ENCODE assay signal across 8 cellular contexts in genomic region chr9:33076031-33076359, GRCh38. TPM values are rescaled to one million over a fixed set of nuclear protein-coding genes. Genes with fewer than 3 reads are reported as not detected.
A peak's percentile ranks its signal among the peaks of the same experiment; 100 is the strongest.
DNase-seq lines count a peak whose midpoint lies in the region; ATAC-seq and TF ChIP-seq lines count a peak whose summit lies in the region.

No MANE protein-coding gene starts in this region.

- H3K27ac Mint-ChIP-seq in activated naive CD4-positive, alpha-beta T cell treated with anti-CD3 and anti-CD28 coated beads for 36 hours = peak overlapping the region; percentile 97

- whole genome bisulfite sequencing in heart right ventricle, 2 donors = 1% methylated on average over 8 of the region's 8 CpGs

- H3K27me3 Mint-ChIP-seq in activated naive CD4-positive, alpha-beta T cell treated with anti-CD3 and anti-CD28 coated beads for 36 hours (ENCODE audit: low read depth) = no peaks in the 10 kb centered on the region

- TF ChIP-seq CTCF in WI38 (IDR thresholded peaks at IDR 0.05; ENCODE audit: low read depth, low read length) (no peak), heart right ventricle (IDR thresholded peaks at IDR 0.05) (no peak)

- H3K27ac ChIP-seq in heart right ventricle = peak overlapping the region; percentile 63 to 96 (median 91)

- no peaks in the 10 kb centered on the region for H3K9me3 ChIP-seq in heart right ventricle

- H3K36me3 Mint-ChIP-seq in activated naive CD4-positive, alpha-beta T cell treated with anti-CD3 and anti-CD28 coated beads for 36 hours (ENCODE audit: low read depth) = peaks cover 20% of the 10 kb centered on the region

- CTCF ChIA-PET in activated naive CD4-positive, alpha-beta T cell treated with anti-CD3 and anti-CD28 coated beads for 36 hours (lab: Charles Lee) = interaction anchor here (0.7 to 2.3 kb wide), 6 partner anchors 8 to 697 kb away, joined by 3 to 18 read pairs (median 4); no protein-coding TSS in a partner anchor

- H3K4me1 Mint-ChIP-seq in activated naive CD4-positive, alpha-beta T cell treated with anti-CD3 and anti-CD28 coated beads for 36 hours (ENCODE audit: low read depth) = peaks cover 55% of the 10 kb centered on the region

- H3K9me3 Mint-ChIP-seq in activated naive CD4-positive, alpha-beta T cell treated with anti-CD3 and anti-CD28 coated beads for 36 hours = no peaks in the 10 kb centered on the region

- intact Hi-C loops in activated naive CD4-positive, alpha-beta T cell treated with anti-CD3 and anti-CD28 coated beads for 36 hours (cut with micrococcal nuclease) = loop anchor here (1.0 to 5.0 kb wide), 14 partner anchors 26 to 524 kb away; partner anchors contain the start of genes APTX, B4GALT1, BAG1 and DNAJA1
- intact Hi-C loops in heart right ventricle (cut with DNase I) (no loop called here), sciatic nerve (cut with DNase I) (no loop called here)

- DNase-seq in activated naive CD4-positive, alpha-beta T cell treated with anti-CD3 and anti-CD28 coated beads for 36 hours = peak; percentile 12
- DNase-seq in activated naive CD4-positive, alpha-beta T cell treated with anti-CD3 and anti-CD28 coated beads, Interleukin-2, amount 50 U/mL, for 16 hours = no peak
- DNase-seq in heart right ventricle (no peak), sciatic nerve (ENCODE audit: low spot score) (no peak), NOMO-1 treated with DMSO at 0.1 percent for 48 hours (lab: John Stamatoyannopoulos, UW; ENCODE audit: unreplicated experiment) (no peak), SKM-1 (lab: John Stamatoyannopoulos, UW; ENCODE audit: unreplicated experiment) (no peak)

- no peaks in the 10 kb centered on the region for H3K27me3 ChIP-seq in heart right ventricle

- peak overlapping the region; percentile 97 for H3K4me3 ChIP-seq in WI38 (ENCODE audit: low read depth, low read length)
- H3K4me3 ChIP-seq in heart right ventricle = peak overlapping the region; percentile 41 to 90 (median 77)

- H3K36me3 ChIP-seq in heart right ventricle = peaks cover 0 to 34% (median 21%) of the 10 kb centered on the region in 9 donors

- H3K4me1 ChIP-seq in heart right ventricle = peaks cover 0 to 43% (median 16%) of the 10 kb centered on the region in 9 donors

- peak overlapping the region; percentile 96 for H3K4me3 Mint-ChIP-seq in activated naive CD4-positive, alpha-beta T cell treated with anti-CD3 and anti-CD28 coated beads for 36 hours

- peak in 7 of 8 donors; percentile 1 to 22 (median 9) for ATAC-seq in heart right ventricle
- peak; percentile 1 for ATAC-seq in sciatic nerve
- no peak for ATAC-seq in GM18519 (IDR thresholded peaks at IDR 0.05; ENCODE audit: low FRiP score, unreplicated experiment)

RNA-seq across cellular contexts. Expression of gene SMU1, which starts 0.5 kb away (rescaled TPM):
- 10 to 100 TPM; 23.7 to 23.9 TPM for total RNA-seq in activated naive CD4-positive, alpha-beta T cell treated with anti-CD3 and anti-CD28 coated beads for 36 hours
- total RNA-seq in heart right ventricle (10 to 100 TPM; 14.9 to 18.5 (median 17.3) TPM), sciatic nerve (23.8 TPM)
- polyA plus RNA-seq in heart right ventricle = 1 to 10 TPM; 5.8 to 8.5 TPM

RNA-seq across cellular contexts. Expression of gene DNAJA1, which starts 50.9 kb away (rescaled TPM):
- total RNA-seq in activated naive CD4-positive, alpha-beta T cell treated with anti-CD3 and anti-CD28 coated beads for 36 hours = 100 to 1,000 TPM; 110 to 120 TPM
- 10 to 100 TPM; 46.7 to 90.4 (median 54.7) TPM for total RNA-seq in heart right ventricle
- polyA plus RNA-seq in heart right ventricle = 10 to 100 TPM; 27.3 to 80.6 TPM
- 108 TPM for total RNA-seq in sciatic nerve
